ENCODE assay signal across 8 cellular contexts in genomic region chr10:91887075-91887899, GRCh38. TPM values are rescaled to one million over a fixed set of nuclear protein-coding genes. Genes with fewer than 3 reads are reported as not detected.
A peak's percentile ranks its signal among the peaks of the same experiment; 100 is the strongest.
DNase-seq lines count a peak whose midpoint lies in the region; ATAC-seq and TF ChIP-seq lines count a peak whose summit lies in the region.

No MANE protein-coding gene starts in this region.

- no peaks in the 10 kb centered on the region for H3K79me2 ChIP-seq in H9 (ENCODE audit: insufficient read depth, low read length)

- no peak overlapping the region for H2BK20ac ChIP-seq in H9 (ENCODE audit: low read depth, low read length, poor library complexity, severe bottlenecking)

- no peak overlapping the region for H4K91ac ChIP-seq in H9 (ENCODE audit: insufficient read length, low read depth, low read length)

- H2AK5ac ChIP-seq in H9 (ENCODE audit: insufficient read length, low read length) = no peak overlapping the region

- peak overlapping the region; percentile 66 for H2BK5ac ChIP-seq in H9 (ENCODE audit: insufficient read length, low read length)

- POLR2A ChIA-PET in AG04449 (lab: Yijun Ruan, JAX) = interaction anchor here (0.9 kb wide), 1 partner anchor 63 kb away, joined by 3 read pairs; no protein-coding TSS in a partner anchor

- H3K4me1 ChIP-seq in H9 (ENCODE audit: insufficient read depth, low read length) = peaks cover 18% of the 10 kb centered on the region
- no peaks in the 10 kb centered on the region for H3K4me1 ChIP-seq in effector memory CD4-positive, alpha-beta T cell (ENCODE audit: control insufficient read depth, insufficient read depth, low read length, poor library complexity, severe bottlenecking)

- peaks cover 0 to 11% (median 0%) of the 10 kb centered on the region in 3 experiments; a peak in 3 of 7 replicates for H3K36me3 Mint-ChIP-seq in H9 (ENCODE audit: insufficient read depth in 1 of 3, low read depth in 3 of 3)

- H3K36me3 ChIP-seq in effector memory CD4-positive, alpha-beta T cell (ENCODE audit: control insufficient read depth, insufficient read depth, low read length) = no peaks in the 10 kb centered on the region

- H3K79me1 ChIP-seq in H9 (ENCODE audit: insufficient read depth, low read depth, low read length, poor library complexity, severe bottlenecking) = no peaks in the 10 kb centered on the region

- no peak overlapping the region for H3K56ac ChIP-seq in H9 (ENCODE audit: insufficient read length, low read depth, low read length)

- H4K8ac ChIP-seq in H9 (replicated peaks; ENCODE audit: insufficient read length, low read depth, low read length) = no peak overlapping the region

- no peaks in the 10 kb centered on the region; a peak in 2 of 5 replicates for H3K9me3 Mint-ChIP-seq in H9

- no peak overlapping the region for H3T11ph ChIP-seq in H9 (ENCODE audit: low read length)

- H3K27ac ChIP-seq in H9 (ENCODE audit: insufficient read length, low read depth, low read length) = peak overlapping the region; percentile 82
- H3K27ac ChIP-seq in effector memory CD4-positive, alpha-beta T cell (ENCODE audit: insufficient read depth, low read length, poor library complexity, severe bottlenecking) = no peak overlapping the region

- no peak overlapping the region; the same call in 1 of the 2 replicates for H3K4ac ChIP-seq in H9 (ENCODE audit: low read depth, low read length)

- H3K4me2 ChIP-seq in H9 (ENCODE audit: insufficient read depth, insufficient read length, low read length) = peak overlapping the region; percentile 16

- peak overlapping the region; percentile 52 to 75 for H3K4me3 Mint-ChIP-seq in H9

- H3K27me3 ChIP-seq in H9 (ENCODE audit: insufficient read depth, low read length) = no peaks in the 10 kb centered on the region
- peaks cover 5% of the 10 kb centered on the region for H3K27me3 ChIP-seq in effector memory CD4-positive, alpha-beta T cell (replicated peaks; ENCODE audit: control insufficient read depth, insufficient read depth, low read length, poor library complexity, severe bottlenecking)

- H3K4me3 ChIP-seq in AG04449 (ENCODE audit: low read depth, low read length) = peak overlapping the region; percentile 64
- peak overlapping the region; percentile 70 for H3K4me3 ChIP-seq in effector memory CD4-positive, alpha-beta T cell (ENCODE audit: insufficient read depth, low read depth, low read length, poor library complexity, severe bottlenecking)

- H2BK12ac ChIP-seq in H9 (ENCODE audit: insufficient read length, low read depth, low read length) = peak overlapping the region; percentile 92

- peaks cover 58 to 62% of the 10 kb centered on the region in 2 experiments for H3K4me1 Mint-ChIP-seq in H9

- CTCF ChIA-PET in AG04449 (lab: Yijun Ruan, JAX) = interaction anchor here (0.8 to 1.4 kb wide), 2 partner anchors 26 to 30 kb away, joined by 3 to 8 read pairs; no protein-coding TSS in a partner anchor

- peak overlapping the region; percentile 59; the same call in 1 of the 2 replicates for H3K14ac ChIP-seq in H9 (ENCODE audit: insufficient read depth, low read length)

- peak overlapping the region; percentile 83 for H3K18ac ChIP-seq in H9 (ENCODE audit: insufficient read length, low read depth, low read length)

- H4K5ac ChIP-seq in H9 (ENCODE audit: insufficient read length, low read depth, low read length) = peak overlapping the region; percentile 31

- peak overlapping the region; percentile 80 for H2BK120ac ChIP-seq in H9 (ENCODE audit: low read depth, low read length, poor library complexity, severe bottlenecking)

- H3K27me3 Mint-ChIP-seq in H9 (ENCODE audit: low read depth) = no peaks in the 10 kb centered on the region

- TF ChIP-seq CTCF in AG04449 (IDR thresholded peaks at IDR 0.05; ENCODE audit: insufficient read depth, low read length, missing control alignments) = no peak
- TF ChIP-seq CTCF in H9 (conservative IDR thresholded peaks at IDR 0.05) = no peak

- no peaks in the 10 kb centered on the region for H3K9me3 ChIP-seq in H9 (ENCODE audit: control insufficient read depth, low read depth, low read length)
- no peaks in the 10 kb centered on the region for H3K9me3 ChIP-seq in effector memory CD4-positive, alpha-beta T cell (ENCODE audit: control insufficient read depth, low read length)

- no CpG with 5 or more reads among the region's 60 CpGs for WGBS in H9 (ENCODE audit: extremely low coverage, insufficient read length, low lambda C conversion rate)

- peak; percentile 75 for ATAC-seq in stimulated activated naive CD8-positive, alpha-beta T cell treated with anti-CD3 and anti-CD28 coated beads, Interleukin-15, Interleukin-2, amounts not matched to agents 100 U/mL and 50 U/mL, for 24 hours

- no peak for DNase-seq in AG04449 (ENCODE audit: low read depth, low spot score)
- DNase-seq in H9 = peak; percentile 98
- DNase-seq in activated CD4-positive, alpha-beta T cell treated with anti-CD3 and anti-CD28 coated beads for 48 hours = peak; percentile 25
- no peak for DNase-seq in effector memory CD4-positive, alpha-beta T cell
- peak; percentile 25 to 31 for DNase-seq in lung microvascular endothelial cell (ENCODE audit: low read depth in 2 of 2)
- DNase-seq in stimulated activated naive CD8-positive, alpha-beta T cell treated with anti-CD3 and anti-CD28 coated beads, Interleukin-15, Interleukin-2, amounts not matched to agents 100 U/mL and 50 U/mL, for 24 hours = peak; percentile 31
- DNase-seq in SIG-M5 treated with dmso at 0.1 percent for 504 hours (lab: John Stamatoyannopoulos, UW; ENCODE audit: unreplicated experiment) = no peak
- DNase-seq in NCI-H2029 treated with DMSO at 0.1 percent for 48 hours (lab: John Stamatoyannopoulos, UW) = no peak

- H2AFZ ChIP-seq in H9 (ENCODE audit: low read length) = no peak overlapping the region

- no peak overlapping the region for H2BK15ac ChIP-seq in H9 (ENCODE audit: low read depth, low read length)

- H3K9ac ChIP-seq in H9 (ENCODE audit: extremely low read depth, insufficient read length, low read length) = peak overlapping the region; percentile 64

- H3K23ac ChIP-seq in H9 (ENCODE audit: insufficient read length, low read depth, low read length) = no peak overlapping the region

- H3K23me2 ChIP-seq in H9 (ENCODE audit: insufficient read length, low read depth, low read length, poor library complexity, severe bottlenecking) = no peaks in the 10 kb centered on the region

- H3K27ac Mint-ChIP-seq in H9 = peak overlapping the region; percentile 99

- H4K20me1 ChIP-seq in H9 (ENCODE audit: control insufficient read depth, insufficient read depth, insufficient read length) = no peaks in the 10 kb centered on the region

RNA-seq across cellular contexts. Expression of gene FGFBP3, which starts 22.0 kb away (rescaled TPM):
- total RNA-seq in H9 (2021) (49.0 and 49.3 TPM in 2 replicates), lung microvascular endothelial cell (0.22 and 0.40 TPM in 2 replicates)

RNA-seq across cellular contexts. Expression of gene BTAF1, which starts 36.3 kb away (rescaled TPM):
- total RNA-seq in H9 (2021) (42.5 and 45.2 TPM in 2 replicates), lung microvascular endothelial cell (19.4 and 28.2 TPM in 2 replicates)

Comparison
In these comparisons a context has a peak if more than half of its experiments do, and no peak if none do; other contexts are left out.
1. DNase-seq: peak in H9 (single experiment), activated CD4-positive, alpha-beta T cell treated with anti-CD3 and anti-CD28 coated beads for 48 hours (single experiment), lung microvascular endothelial cell (2 of 2) and stimulated activated naive CD8-positive, alpha-beta T cell treated with anti-CD3 and anti-CD28 coated beads, Interleukin-15, Interleukin-2, amounts not matched to agents 100 U/mL and 50 U/mL, for 24 hours (single experiment); none in AG04449 (single experiment), effector memory CD4-positive, alpha-beta T cell (0 of 3), SIG-M5 treated with dmso at 0.1 percent for 504 hours (single experiment) and NCI-H2029 treated with DMSO at 0.1 percent for 48 hours (single experiment).
2. RNA of gene FGFBP3, which starts 22.0 kb away (total RNA-seq): 49.0 to 49.3 TPM in H9; 0.22 to 0.40 TPM in lung microvascular endothelial cell; every median in the first group is over 10 times any median in the second.